In the genomic region with DNA sequence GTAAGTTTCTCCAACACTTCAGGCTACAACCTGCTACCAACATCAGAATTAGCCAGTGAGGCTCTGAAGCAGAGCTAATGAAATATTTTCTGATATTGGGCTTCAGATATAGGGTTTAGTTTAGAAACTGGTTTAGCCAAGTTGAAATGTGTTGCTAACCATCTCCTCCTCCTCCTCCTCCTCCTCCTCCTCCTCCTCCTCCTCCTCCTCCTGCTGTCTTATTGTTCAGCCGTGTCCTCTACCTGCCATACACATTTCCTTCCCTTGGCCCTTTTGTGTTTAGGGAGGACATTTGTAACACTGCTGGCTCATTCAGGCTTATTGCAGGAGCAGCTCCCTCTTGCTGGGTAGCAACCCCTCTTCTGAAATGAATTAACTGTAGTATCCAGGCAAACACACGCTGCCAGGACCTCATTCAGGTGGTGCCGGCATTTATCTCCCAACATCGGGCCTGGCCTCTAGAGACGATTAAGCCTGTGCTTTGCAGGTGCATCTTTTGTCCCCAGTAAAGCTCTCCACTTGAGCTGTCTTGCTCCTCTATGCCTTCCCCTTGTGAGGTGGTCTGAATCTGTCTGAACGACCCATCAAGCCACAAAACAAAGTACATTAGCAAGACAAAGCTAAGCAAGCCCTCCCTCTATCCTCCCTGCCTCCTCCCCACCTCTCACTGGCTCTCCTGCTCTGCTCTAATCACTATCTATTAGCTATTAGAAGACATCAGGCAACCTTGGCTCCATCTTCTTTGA, we compare ENCODE assay signal across 12 cellular contexts.
A peak's percentile ranks its signal among the peaks of the same experiment; 100 is the strongest.
DNase-seq lines count a peak whose midpoint lies in the region; ATAC-seq lines count a peak whose summit lies in the region.
"Had no signal": no experiment of that assay in that cellular context is flagged by ENCODE, and none has a peak within 500 bp of the region (broad histone marks: within the 10 kb centered on the region; RNA-seq: fewer than 3 reads in every experiment).

No MANE protein-coding gene starts in this region.

- no peaks in the 10 kb centered on the region for H3K9me3 Mint-ChIP-seq in activated naive CD4-positive, alpha-beta T cell treated with anti-CD3 and anti-CD28 coated beads, Interleukin-2, amount 50 U/mL, for 24 hours
- no peaks in the 10 kb centered on the region for H3K9me3 Mint-ChIP-seq in activated naive CD4-positive, alpha-beta T cell treated with anti-CD3 and anti-CD28 coated beads, Interleukin-2, amount 10 ng/mL, durations not matched to agents 7 days and 5 days
- H3K9me3 Mint-ChIP-seq: activated T-cell treated with anti-CD3 and anti-CD28 coated beads, Interleukin-2, amount 50 U/mL, for 72 hours had no signal

- no peak for ATAC-seq in GM21737 (IDR thresholded peaks at IDR 0.05; ENCODE audit: unreplicated experiment)

- no peak overlapping the region for H3K4me3 Mint-ChIP-seq in activated naive CD4-positive, alpha-beta T cell treated with anti-CD3 and anti-CD28 coated beads, Interleukin-2, amount 50 U/mL, for 24 hours
- H3K4me3 Mint-ChIP-seq in activated naive CD4-positive, alpha-beta T cell treated with anti-CD3 and anti-CD28 coated beads, Interleukin-2, amount 10 ng/mL, durations not matched to agents 7 days and 5 days = no peak overlapping the region

- H3K27ac Mint-ChIP-seq in activated naive CD4-positive, alpha-beta T cell treated with anti-CD3 and anti-CD28 coated beads, Interleukin-2, amount 50 U/mL, for 24 hours = peak overlapping the region; percentile 79
- no peak overlapping the region for H3K27ac Mint-ChIP-seq in activated naive CD4-positive, alpha-beta T cell treated with anti-CD3 and anti-CD28 coated beads, Interleukin-2, amount 10 ng/mL, durations not matched to agents 7 days and 5 days

- no peak for DNase-seq in activated naive CD4-positive, alpha-beta T cell treated with anti-CD3 and anti-CD28 coated beads, Interleukin-2, amount 10 ng/mL, durations not matched to agents 7 days and 5 days
- DNase-seq in NCI-H345 treated with DMSO at 0.1 percent for 48 hours (lab: John Stamatoyannopoulos, UW; ENCODE audit: unreplicated experiment) (peak; percentile 89), iPS DF 19.7 (ENCODE audit: low read depth, low spot score) (peak; percentile 82), NCI-H2196 treated with DMSO at 0.1 percent for 48 hours (lab: John Stamatoyannopoulos, UW; ENCODE audit: unreplicated experiment) (no peak), hippocampal formation (lab: John Stamatoyannopoulos, UW) (no peak)
- DNase-seq in activated naive CD4-positive, alpha-beta T cell treated with anti-CD3 and anti-CD28 coated beads, Interleukin-2, amount 50 U/mL, for 16 hours = no peak
- DNase-seq: activated CD4-positive, alpha-beta T cell treated with anti-CD3 and anti-CD28 coated beads for 1 hour; activated T-cell treated with anti-CD3 and anti-CD28 coated beads, Interleukin-2, amount 50 U/mL, for 72 hours; dorsolateral prefrontal cortex; testis had no signal

- CTCF ChIA-PET in activated naive CD4-positive, alpha-beta T cell treated with anti-CD3 and anti-CD28 coated beads, Interleukin-2, amount 10 ng/mL, durations not matched to agents 7 days and 5 days (lab: Charles Lee) = interaction anchor here (1.2 to 1.3 kb wide), 2 partner anchors 10 to 627 kb away, joined by 4 to 5 read pairs; no protein-coding TSS in a partner anchor

- H3K36me3 Mint-ChIP-seq in activated naive CD4-positive, alpha-beta T cell treated with anti-CD3 and anti-CD28 coated beads, Interleukin-2, amount 50 U/mL, for 24 hours = peaks cover 16% of the 10 kb centered on the region
- peaks cover 79% of the 10 kb centered on the region for H3K36me3 Mint-ChIP-seq in activated naive CD4-positive, alpha-beta T cell treated with anti-CD3 and anti-CD28 coated beads, Interleukin-2, amount 10 ng/mL, durations not matched to agents 7 days and 5 days

- no peaks in the 10 kb centered on the region for H3K27me3 Mint-ChIP-seq in activated naive CD4-positive, alpha-beta T cell treated with anti-CD3 and anti-CD28 coated beads, Interleukin-2, amount 50 U/mL, for 24 hours
- H3K27me3 Mint-ChIP-seq in activated naive CD4-positive, alpha-beta T cell treated with anti-CD3 and anti-CD28 coated beads, Interleukin-2, amount 10 ng/mL, durations not matched to agents 7 days and 5 days = no peaks in the 10 kb centered on the region

- peaks cover 49% of the 10 kb centered on the region for H3K4me1 Mint-ChIP-seq in activated naive CD4-positive, alpha-beta T cell treated with anti-CD3 and anti-CD28 coated beads, Interleukin-2, amount 50 U/mL, for 24 hours
- H3K4me1 Mint-ChIP-seq in activated naive CD4-positive, alpha-beta T cell treated with anti-CD3 and anti-CD28 coated beads, Interleukin-2, amount 10 ng/mL, durations not matched to agents 7 days and 5 days = peaks cover 32% of the 10 kb centered on the region

Comparison
In these comparisons a context has a peak if more than half of its experiments do, and no peak if none do; other contexts are left out.
1. DNase-seq: peak in NCI-H345 treated with DMSO at 0.1 percent for 48 hours (single experiment) and iPS DF 19.7 (single experiment); none in activated naive CD4-positive, alpha-beta T cell treated with anti-CD3 and anti-CD28 coated beads, Interleukin-2, amount 10 ng/mL, durations not matched to agents 7 days and 5 days (single experiment), activated naive CD4-positive, alpha-beta T cell treated with anti-CD3 and anti-CD28 coated beads, Interleukin-2, amount 50 U/mL, for 16 hours (single experiment), NCI-H2196 treated with DMSO at 0.1 percent for 48 hours (single experiment) and hippocampal formation (0 of 2).